27 cellular contexts compared by ENCODE assay signal in genomic region chr6:4961322-4962168, GRCh38.
"Had no signal": no experiment of that assay in that cellular context is flagged by ENCODE, and none has a peak within 500 bp of the region (broad histone marks: within the 10 kb centered on the region; RNA-seq: fewer than 3 reads in every experiment).

No MANE protein-coding gene starts in this region.

- ATAC-seq: activated CD8-positive, alpha-beta T cell treated with anti-CD3 and anti-CD28 coated beads, Interleukin-2, amount 10 ng/mL, durations not matched to agents 7 days and 5 days; foreskin keratinocyte; heart right ventricle; left lobe of liver; lower lobe of right lung; mucosa of descending colon; right cardiac atrium had no signal

- H3K4me1 ChIP-seq: foreskin keratinocyte, lower lobe of right lung, suprapubic skin, tibial nerve had no signal

- H3K4me3 Mint-ChIP-seq: activated B cell treated with CpG ODN at 0.5 μM for 24 hours; activated CD8-positive, alpha-beta T cell treated with anti-CD3 and anti-CD28 coated beads, Interleukin-2, amount 10 ng/mL, durations not matched to agents 7 days and 5 days; activated T-helper 1 cell treated with anti-CD3 and anti-CD28 coated beads, Interleukin-12 subunit alpha, Interleukin-12 subunit beta, Interleukin-2, Interleukin-4 antibody, amounts not matched to agents 30 ng/mL and 10 ng/mL and 1 ng/mL, durations not matched to agents 14 hours and 24 hours and 36 hours; natural killer cell treated with Interleukin-12 subunit alpha and Interleukin-12 subunit beta and Interleukin-15 and Interleukin-18, amount 100 ng/mL, for 72 hours; T-helper 2 cell treated with Interferon-gamma antibody and Interleukin-4, amounts not matched to agents 5 μg/mL and 100 μg/mL, for 36 hours had no signal

- H3K36me3 ChIP-seq: brain microvascular endothelial cell, lower lobe of right lung, suprapubic skin had no signal

- H3K27ac Mint-ChIP-seq: activated B cell treated with CpG ODN at 0.5 μM for 24 hours; activated CD8-positive, alpha-beta T cell treated with anti-CD3 and anti-CD28 coated beads, Interleukin-2, amount 10 ng/mL, durations not matched to agents 7 days and 5 days; activated T-helper 1 cell treated with anti-CD3 and anti-CD28 coated beads, Interleukin-12 subunit alpha, Interleukin-12 subunit beta, Interleukin-2, Interleukin-4 antibody, amounts not matched to agents 30 ng/mL and 10 ng/mL and 1 ng/mL, durations not matched to agents 14 hours and 24 hours and 36 hours; natural killer cell treated with Interleukin-12 subunit alpha and Interleukin-12 subunit beta and Interleukin-15 and Interleukin-18, amount 100 ng/mL, for 72 hours; T-helper 2 cell treated with Interferon-gamma antibody and Interleukin-4, amounts not matched to agents 5 μg/mL and 100 μg/mL, for 36 hours had no signal

- H3K4me1 Mint-ChIP-seq: activated B cell treated with CpG ODN at 0.5 μM for 24 hours had no signal

- H3K9me3 Mint-ChIP-seq: activated B cell treated with CpG ODN at 0.5 μM for 24 hours; activated T-helper 1 cell treated with anti-CD3 and anti-CD28 coated beads, Interleukin-12 subunit alpha, Interleukin-12 subunit beta, Interleukin-2, Interleukin-4 antibody, amounts not matched to agents 30 ng/mL and 10 ng/mL and 1 ng/mL, durations not matched to agents 14 hours and 24 hours and 36 hours; natural killer cell treated with Interleukin-12 subunit alpha and Interleukin-12 subunit beta and Interleukin-15 and Interleukin-18, amount 100 ng/mL, for 72 hours; T-helper 2 cell treated with Interferon-gamma antibody and Interleukin-4, amounts not matched to agents 5 μg/mL and 100 μg/mL, for 36 hours had no signal

- H3K27me3 Mint-ChIP-seq: activated B cell treated with CpG ODN at 0.5 μM for 24 hours had no signal

- H3K27ac ChIP-seq: brain microvascular endothelial cell, foreskin keratinocyte, heart right ventricle, lower lobe of right lung, suprapubic skin, tibial nerve had no signal

- DNase-seq: activated B cell treated with CpG ODN at 0.5 μM for 24 hours; activated CD8-positive, alpha-beta T cell treated with anti-CD3 and anti-CD28 coated beads, Interleukin-2, amount 10 ng/mL, durations not matched to agents 7 days and 5 days; activated effector memory CD4-positive, alpha-beta T cell treated with anti-CD3 and anti-CD28 coated beads, Interleukin-2, amount 50 U/mL, for 16 hours; activated naive CD4-positive, alpha-beta T cell treated with anti-CD3 and anti-CD28 coated beads, Interleukin-2, amount 50 U/mL, for 16 hours; activated T-cell treated with anti-CD3 and anti-CD28 coated beads, Interleukin-2, amount 50 U/mL, for 1 hour; amniotic stem cell; brain microvascular endothelial cell; caudate nucleus; foreskin keratinocyte; heart right ventricle; kidney glomerular epithelial cell; lower lobe of right lung; mesendoderm; mucosa of descending colon; posterior cingulate gyrus; right cardiac atrium; stimulated activated CD4-positive, alpha-beta T cell treated with anti-CD3 and anti-CD28 coated beads, Interleukin-15, amount 100 ng/mL, for 24 hours; stimulated activated CD4-positive, alpha-beta T cell treated with anti-CD3 and anti-CD28 coated beads, Interleukin-2, amount 100 ng/mL, for 24 hours; stimulated activated naive CD4-positive, alpha-beta T cell had no signal

- H3K4me3 ChIP-seq: heart right ventricle, lower lobe of right lung, mucosa of descending colon, suprapubic skin, tibial nerve had no signal

- H3K27me3 ChIP-seq: brain microvascular endothelial cell, heart right ventricle, suprapubic skin, tibial nerve had no signal

- H3K36me3 Mint-ChIP-seq: natural killer cell treated with Interleukin-12 subunit alpha and Interleukin-12 subunit beta and Interleukin-15 and Interleukin-18, amount 100 ng/mL, for 72 hours had no signal

- H3K9me3 ChIP-seq: heart right ventricle, lower lobe of right lung, mucosa of descending colon, suprapubic skin had no signal

- FAIRE-seq: astrocyte, urothelium cell line had no signal
